ENCODE assay signal across 8 cellular contexts in genomic region chr4:174217273-174218126, GRCh38.
DNase-seq lines count a peak whose midpoint lies in the region; ATAC-seq and TF ChIP-seq lines count a peak whose summit lies in the region.

No MANE protein-coding gene starts in this region.

- DNase-seq in CD8-positive, alpha-beta T cell: peak in 1 of 7 experiments; percentile 24
- DNase-seq in central memory CD8-positive, alpha-beta T cell (ENCODE audit: low spot score in 2 of 2): no peak
- DNase-seq in lower lobe of right lung: no peak
- DNase-seq in DMS79 treated with DMSO at 0.1 percent for 48 hours (lab: John Stamatoyannopoulos, UW): no peak
- DNase-seq in NCI-H128 (lab: John Stamatoyannopoulos, UW; ENCODE audit: unreplicated experiment): no peak
- DNase-seq in kidney tubule cell (ENCODE audit: low spot score): no peak

- H3K4me3 ChIP-seq in CD8-positive, alpha-beta T cell (ENCODE audit: low read depth, low read length): no peak overlapping the region
- peak overlapping the region; percentile 41 for H3K4me3 ChIP-seq in lower lobe of right lung

- CTCF ChIA-PET in CD8-positive, alpha-beta T cell (lab: Charles Lee): interaction anchor here (1.0 kb wide), 1 partner anchor 23 kb away, joined by 3 read pairs; no protein-coding TSS in a partner anchor

- TF ChIP-seq CTCF in CD8-positive, alpha-beta T cell (IDR thresholded peaks at IDR 0.05): no peak
- TF ChIP-seq CTCF in lower lobe of right lung (IDR thresholded peaks at IDR 0.05): no peak

- POLR2A ChIA-PET in CD8-positive, alpha-beta T cell (lab: Charles Lee): no interaction called here

- H3K36me3 Mint-ChIP-seq in CD8-positive, alpha-beta T cell: no peaks in the 10 kb centered on the region
- H3K36me3 Mint-ChIP-seq in IgD-negative memory B cell: no peaks in the 10 kb centered on the region
- peaks cover 6% of the 10 kb centered on the region for H3K36me3 Mint-ChIP-seq in central memory CD8-positive, alpha-beta T cell (ENCODE audit: insufficient read depth)

- peaks cover 43% of the 10 kb centered on the region for H3K27me3 ChIP-seq in CD8-positive, alpha-beta T cell (ENCODE audit: insufficient read depth, low read length)
- H3K27me3 ChIP-seq in lower lobe of right lung (ENCODE audit: low read depth): peaks cover 80% of the 10 kb centered on the region

- peaks cover 71% of the 10 kb centered on the region for H3K27me3 Mint-ChIP-seq in CD8-positive, alpha-beta T cell (ENCODE audit: low read depth)
- H3K27me3 Mint-ChIP-seq in IgD-negative memory B cell: peaks cover 62% of the 10 kb centered on the region
- peaks cover 93% of the 10 kb centered on the region for H3K27me3 Mint-ChIP-seq in central memory CD8-positive, alpha-beta T cell

- H3K4me1 ChIP-seq in CD8-positive, alpha-beta T cell (ENCODE audit: insufficient read depth, low read length): peaks cover 38% of the 10 kb centered on the region
- peaks cover 35% of the 10 kb centered on the region for H3K4me1 ChIP-seq in lower lobe of right lung

- H3K9me3 ChIP-seq in CD8-positive, alpha-beta T cell (ENCODE audit: low read length): no peaks in the 10 kb centered on the region
- H3K9me3 ChIP-seq in lower lobe of right lung: no peaks in the 10 kb centered on the region

- peaks cover 39% of the 10 kb centered on the region for H3K4me1 Mint-ChIP-seq in CD8-positive, alpha-beta T cell (ENCODE audit: low read depth)
- peaks cover 13 to 47% (median 32%) of the 10 kb centered on the region in 3 donors for H3K4me1 Mint-ChIP-seq in IgD-negative memory B cell
- H3K4me1 Mint-ChIP-seq in central memory CD8-positive, alpha-beta T cell: peaks cover 33% of the 10 kb centered on the region

- no peak for ATAC-seq in CD8-positive, alpha-beta T cell
- no peak for ATAC-seq in central memory CD8-positive, alpha-beta T cell (replicated peaks; ENCODE audit: extremely low read depth, poor library complexity, severe bottlenecking)
- peak; percentile 36 to 41 for ATAC-seq in lower lobe of right lung
- no peak for ATAC-seq in HG02970 (IDR thresholded peaks at IDR 0.05; ENCODE audit: low FRiP score, unreplicated experiment)

- H3K36me3 ChIP-seq in CD8-positive, alpha-beta T cell (ENCODE audit: insufficient read depth, low read length): no peaks in the 10 kb centered on the region
- no peaks in the 10 kb centered on the region for H3K36me3 ChIP-seq in lower lobe of right lung

- peak overlapping the region; percentile 35 for H3K4me3 Mint-ChIP-seq in CD8-positive, alpha-beta T cell
- peak overlapping the region in 2 of 4 donors; percentile 55 to 64 for H3K4me3 Mint-ChIP-seq in IgD-negative memory B cell
- H3K4me3 Mint-ChIP-seq in central memory CD8-positive, alpha-beta T cell: peak overlapping the region; percentile 11

- H3K9me3 Mint-ChIP-seq in CD8-positive, alpha-beta T cell: no peaks in the 10 kb centered on the region
- peaks cover 2 to 4% (median 4%) of the 10 kb centered on the region in 3 donors for H3K9me3 Mint-ChIP-seq in IgD-negative memory B cell
- no peaks in the 10 kb centered on the region for H3K9me3 Mint-ChIP-seq in central memory CD8-positive, alpha-beta T cell

- H3K27ac ChIP-seq in CD8-positive, alpha-beta T cell (ENCODE audit: low read depth, low read length): no peak overlapping the region
- H3K27ac ChIP-seq in lower lobe of right lung: no peak overlapping the region

- intact Hi-C loops in CD8-positive, alpha-beta T cell (cut with DNase I, micrococcal nuclease): no loop called here
- intact Hi-C loops in lower lobe of right lung (cut with DNase I): no loop called here

- H3K27ac Mint-ChIP-seq in CD8-positive, alpha-beta T cell: no peak overlapping the region
- H3K27ac Mint-ChIP-seq in IgD-negative memory B cell: peak overlapping the region; percentile 2 to 83 (median 34)
- no peak overlapping the region for H3K27ac Mint-ChIP-seq in central memory CD8-positive, alpha-beta T cell (ENCODE audit: low read depth)

Comparison
In these comparisons a context has a peak if more than half of its experiments do, and no peak if none do; other contexts are left out.
1. ATAC-seq: peak in lower lobe of right lung (2 of 2); none in CD8-positive, alpha-beta T cell (single experiment), central memory CD8-positive, alpha-beta T cell (single experiment) and HG02970 (single experiment).
2. H3K27ac Mint-ChIP-seq: peak in IgD-negative memory B cell (3 of 3); none in CD8-positive, alpha-beta T cell (single experiment) and central memory CD8-positive, alpha-beta T cell (single experiment).